Comparison of ENCODE assay signal across 16 cellular contexts in genomic region chr6:46776070-46776752, GRCh38. TPM values are rescaled to one million over a fixed set of nuclear protein-coding genes. Genes with fewer than 3 reads are reported as not detected.
DNase-seq lines count a peak whose midpoint lies in the region; ATAC-seq and TF ChIP-seq lines count a peak whose summit lies in the region.
"Had no signal": no experiment of that assay in that cellular context is flagged by ENCODE, and none has a peak within 500 bp of the region (broad histone marks: within the 10 kb centered on the region; RNA-seq: fewer than 3 reads in every experiment).

No MANE protein-coding gene starts in this region.

- H3K9me3 ChIP-seq in lung (ENCODE audit: control insufficient read depth in 2 of 2, insufficient read depth in 1 of 2, low read length in 1 of 2): no peaks in the 10 kb centered on the region
- H3K9me3 ChIP-seq in ovary: no peaks in the 10 kb centered on the region
- H3K9me3 ChIP-seq: A549, BE2C had no signal

- ATAC-seq in lung (ENCODE audit: insufficient read depth, low FRiP score): peak; percentile 25
- ATAC-seq: A549, HepG2 had no signal

- no peak overlapping the region for H3K4me3 ChIP-seq in lung
- no peak overlapping the region for H3K4me3 ChIP-seq in ovary
- H3K4me3 ChIP-seq in coronary artery: no peak overlapping the region
- H3K4me3 ChIP-seq: A549, GM23248 had no signal

- TF ChIP-seq CTCF in lung (IDR thresholded peaks at IDR 0.05; ENCODE audit: control extremely low read depth, extremely low read depth): no peak
- TF ChIP-seq CTCF in ovary (IDR thresholded peaks at IDR 0.05): no peak
- TF ChIP-seq CTCF in coronary artery (IDR thresholded peaks at IDR 0.05): no peak

- no peaks in the 10 kb centered on the region for H3K27me3 ChIP-seq in lung (ENCODE audit: control insufficient read depth, insufficient read depth)
- H3K27me3 ChIP-seq in ovary: no peaks in the 10 kb centered on the region
- H3K27me3 ChIP-seq: BE2C had no signal

- peak; percentile 92 for DNase-seq in DMS79 treated with DMSO at 0.1 percent for 48 hours (lab: John Stamatoyannopoulos, UW)
- DNase-seq in NCI-H128 (lab: John Stamatoyannopoulos, UW; ENCODE audit: unreplicated experiment): peak; percentile 14
- DNase-seq in NCI-H524 treated with DMSO at 0.1 percent for 48 hours (lab: John Stamatoyannopoulos, UW): peak; percentile 78
- DNase-seq in lung (ENCODE audit: low spot score): no peak
- no peak for DNase-seq in ovary
- no peak for DNase-seq in coronary artery (ENCODE audit: low spot score)
- no peak for DNase-seq in EL
- DNase-seq: BE2C; CD4-positive, alpha-beta memory T cell; DMS153; GM23248; H9 had no signal

- no peak for TF ChIP-seq EP300 in ovary (IDR thresholded peaks at IDR 0.05)

- H3K36me3 ChIP-seq in lung (ENCODE audit: control insufficient read depth in 2 of 2, insufficient read depth in 2 of 2, low read length in 2 of 2) (no peaks in the 10 kb centered on the region), ovary (no peaks in the 10 kb centered on the region)
- H3K36me3 ChIP-seq: BE2C had no signal

- peaks cover 0 to 3% of the 10 kb centered on the region in 2 donors for H3K4me1 ChIP-seq in lung (ENCODE audit: control insufficient read depth in 2 of 2, insufficient read depth in 2 of 2, low read length in 2 of 2)
- no peaks in the 10 kb centered on the region for H3K4me1 ChIP-seq in ovary (ENCODE audit: insufficient read depth)
- H3K4me1 ChIP-seq: A549, BE2C had no signal

- no peak overlapping the region for H3K27ac ChIP-seq in lung (ENCODE audit: low read depth in 1 of 2, low read length in 1 of 2)
- H3K27ac ChIP-seq in ovary: no peak overlapping the region
- no peak overlapping the region for H3K27ac ChIP-seq in coronary artery
- H3K27ac ChIP-seq: A549, C4-2B, GM23248 had no signal

- no peak for TF ChIP-seq POLR2A in ovary (IDR thresholded peaks at IDR 0.05)

- WGBS in lung, 2 donors: 71 to 87% methylated on average over 5 of the region's 5 CpGs
- WGBS in ovary, 3 donors: 92 to 95% (median 95%) methylated on average over 5 of the region's 5 CpGs

- intact Hi-C loops in ovary (cut with DNase I): no loop called here

RNA-seq across cellular contexts. Expression of gene MEP1A, which starts 17.0 kb away (rescaled TPM):
- total RNA-seq in lung (under 1 TPM; 0.06 to 0.09 TPM), ovary (1 to 10 TPM in 1 of 7 donors, under 1 TPM in 1, not detected in 5; 0.80 to 3.0 TPM)
- polyA plus RNA-seq in lung (under 1 TPM; 0.08 to 0.11 TPM), ovary (under 1 TPM in 1 of 2 donors, not detected in 1; 0.13 TPM)
- total RNA-seq: CD4-positive, alpha-beta memory T cell; GM23248; H9 had no signal
- polyA plus RNA-seq: A549; AG04450; CD4-positive, alpha-beta memory T cell; GM23248 had no signal

RNA-seq across cellular contexts. Expression of gene ANKRD66, which starts 29.5 kb away (rescaled TPM):
- 10 to 100 TPM; 11.3 to 12.4 TPM for total RNA-seq in lung
- 1 to 10 TPM; 5.1 to 5.5 TPM for polyA plus RNA-seq in lung
- total RNA-seq in ovary: 10 to 100 TPM in 1 of 7 donors, under 1 TPM in 4, not detected in 2; 0.12 to 18.0 (median 0.50) TPM
- polyA plus RNA-seq in ovary: not detected
- total RNA-seq: CD4-positive, alpha-beta memory T cell; GM23248; H9; HepG2 had no signal
- polyA plus RNA-seq: A549; AG04450; CD4-positive, alpha-beta memory T cell; GM23248; HepG2 had no signal

RNA-seq across cellular contexts. Expression of gene PLA2G7, which starts 41.0 kb away (rescaled TPM):
- total RNA-seq in lung (1 to 10 TPM; 6.7 to 9.4 TPM), ovary (10 to 100 TPM in 1 of 7 donors, 1 to 10 TPM in 3, under 1 TPM in 3; 0.18 to 15.1 (median 1.6) TPM)
- polyA plus RNA-seq in lung (10 to 100 TPM; 13.5 to 23.4 TPM), ovary (1 to 10 TPM; 1.4 to 6.7 TPM)
- total RNA-seq: GM23248, HepG2 had no signal
- polyA plus RNA-seq: AG04450; CD4-positive, alpha-beta memory T cell; GM23248; HepG2 had no signal

Comparison
In these comparisons a context has a peak if more than half of its experiments do, and no peak if none do; other contexts are left out.
1. DNase-seq: peak in DMS79 treated with DMSO at 0.1 percent for 48 hours (single experiment), NCI-H128 (single experiment) and NCI-H524 treated with DMSO at 0.1 percent for 48 hours (single experiment); none in lung (single experiment), ovary (0 of 5), coronary artery (single experiment) and EL (single experiment).